In the genomic region with DNA sequence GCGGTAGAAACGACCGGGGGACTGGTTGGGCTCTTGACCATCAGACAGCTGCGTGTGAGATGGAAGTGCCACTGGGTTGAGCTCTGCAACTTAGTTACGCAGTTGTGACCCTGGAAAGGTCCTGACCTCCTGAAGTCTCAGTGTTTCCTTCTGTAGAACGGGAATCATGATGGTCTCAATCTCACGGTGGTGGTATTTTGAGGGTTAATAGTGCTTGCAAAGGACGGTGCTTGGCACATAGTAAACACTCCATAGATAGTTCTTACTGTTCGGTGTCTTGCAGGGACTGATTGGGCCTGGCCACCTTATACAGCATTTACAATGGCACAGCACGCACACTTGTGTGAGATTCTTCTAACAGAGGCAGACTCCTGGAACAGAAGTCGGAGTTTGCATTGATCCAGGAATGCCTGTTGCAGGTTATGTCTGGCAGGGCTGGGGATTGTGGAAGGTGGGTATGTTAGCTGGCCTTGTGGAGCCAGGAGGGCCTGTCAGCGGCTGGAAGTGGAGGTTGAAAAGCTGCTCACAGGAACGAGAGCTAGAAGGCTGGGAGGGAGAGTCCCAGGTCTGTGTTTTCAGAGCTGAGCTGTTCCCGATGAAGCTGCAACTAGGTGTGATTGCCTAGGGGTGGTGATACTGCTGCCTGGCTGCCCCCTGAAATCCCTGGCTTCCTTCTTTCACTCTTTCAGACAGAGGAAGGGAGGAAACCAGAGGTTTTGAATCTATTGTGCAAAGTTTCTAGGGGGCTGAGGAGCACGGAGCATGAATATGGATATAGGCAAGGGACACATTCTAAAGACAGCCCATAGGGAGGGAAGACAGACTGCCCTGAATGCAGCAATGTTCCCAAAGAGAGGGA, we compare ENCODE assay signal across 8 cellular contexts. TPM values are rescaled to one million over a fixed set of nuclear protein-coding genes. Genes with fewer than 3 reads are reported as not detected.
A peak's percentile ranks its signal among the peaks of the same experiment; 100 is the strongest.
DNase-seq lines count a peak whose midpoint lies in the region; ATAC-seq and TF ChIP-seq lines count a peak whose summit lies in the region.

No MANE protein-coding gene starts in this region.

- in situ Hi-C loops in ACHN (cut with HindIII; ENCODE audit: low pct_ligation_motif_present, low pct_unique_long_range_greater_than_20kb, low sequenced_read_pairs) = no loop called here

- peaks cover 27% of the 10 kb centered on the region for H3K4me1 Mint-ChIP-seq in activated naive CD8-positive, alpha-beta T cell treated with anti-CD3 and anti-CD28 coated beads, Interleukin-2, amount 10 ng/mL, durations not matched to agents 7 days and 5 days

- H3K36me3 Mint-ChIP-seq in activated naive CD8-positive, alpha-beta T cell treated with anti-CD3 and anti-CD28 coated beads, Interleukin-2, amount 10 ng/mL, durations not matched to agents 7 days and 5 days = peaks cover 7% of the 10 kb centered on the region

- TF ChIP-seq CTCF in AG10803 (conservative IDR thresholded peaks at IDR 0.05; ENCODE audit: low read length) (no peak), KMS-11 (conservative IDR thresholded peaks at IDR 0.05; ENCODE audit: low read depth, low read length) (no peak), right atrium auricular region (IDR thresholded peaks at IDR 0.05) (no peak), omental fat pad (IDR thresholded peaks at IDR 0.05) (no peak)

- H3K27ac Mint-ChIP-seq in activated naive CD8-positive, alpha-beta T cell treated with anti-CD3 and anti-CD28 coated beads, Interleukin-2, amount 10 ng/mL, durations not matched to agents 7 days and 5 days = peak overlapping the region; percentile 99

- peaks cover 40% of the 10 kb centered on the region for H3K79me2 ChIP-seq in KMS-11 (ENCODE audit: insufficient read depth, low read depth)

- DNase-seq in AG10803 (ENCODE audit: low read depth) (peak; percentile 23), right atrium auricular region (ENCODE audit: low spot score) (peak; percentile 62), renal cortical epithelial cell (ENCODE audit: low read depth) (peak; percentile 35), omental fat pad (ENCODE audit: low spot score) (no peak), ACHN (no peak)
- DNase-seq in activated naive CD8-positive, alpha-beta T cell treated with anti-CD3 and anti-CD28 coated beads, Interleukin-2, amount 10 ng/mL, durations not matched to agents 7 days and 5 days = peak; percentile 35

- H3K27me3 ChIP-seq in KMS-11 (ENCODE audit: insufficient read depth, low read depth) = no peaks in the 10 kb centered on the region
- H3K27me3 ChIP-seq in right atrium auricular region = no peaks in the 10 kb centered on the region

- H3K9ac ChIP-seq in KMS-11 = peak overlapping the region; percentile 93

- peaks cover 45% of the 10 kb centered on the region for H3K4me1 ChIP-seq in KMS-11 (ENCODE audit: low read depth, poor library complexity, severe bottlenecking)
- H3K4me1 ChIP-seq in right atrium auricular region = peaks cover 0 to 23% of the 10 kb centered on the region in 2 donors

- no peaks in the 10 kb centered on the region for H3K9me3 Mint-ChIP-seq in activated naive CD8-positive, alpha-beta T cell treated with anti-CD3 and anti-CD28 coated beads, Interleukin-2, amount 10 ng/mL, durations not matched to agents 7 days and 5 days

- H3K4me3 Mint-ChIP-seq in activated naive CD8-positive, alpha-beta T cell treated with anti-CD3 and anti-CD28 coated beads, Interleukin-2, amount 10 ng/mL, durations not matched to agents 7 days and 5 days = peak overlapping the region; percentile 99

- H2AFZ ChIP-seq in KMS-11 (ENCODE audit: low read depth) = peak overlapping the region; percentile 64

- H3K36me3 ChIP-seq in KMS-11 (ENCODE audit: insufficient read depth) = no peaks in the 10 kb centered on the region
- H3K36me3 ChIP-seq in right atrium auricular region = no peaks in the 10 kb centered on the region

- ATAC-seq in GM19035 (IDR thresholded peaks at IDR 0.05; ENCODE audit: unreplicated experiment) (peak; percentile 1), omental fat pad (ENCODE audit: low FRiP score) (no peak)
- ATAC-seq in activated naive CD8-positive, alpha-beta T cell treated with anti-CD3 and anti-CD28 coated beads, Interleukin-2, amount 10 ng/mL, durations not matched to agents 7 days and 5 days (ENCODE audit: low read depth) = no peak

- H3K27ac ChIP-seq in KMS-11 (peak overlapping the region; percentile 96), right atrium auricular region (peak overlapping the region; percentile 91 to 95)

- POLR2A ChIA-PET in activated naive CD8-positive, alpha-beta T cell treated with anti-CD3 and anti-CD28 coated beads, Interleukin-2, amount 10 ng/mL, durations not matched to agents 7 days and 5 days (lab: Charles Lee) = interaction anchor here (0.5 to 1.8 kb wide), 8 partner anchors 59 to 1226 kb away, joined by 3 to 12 read pairs (median 4); a partner anchor contains a TSS

- H3K4me2 ChIP-seq in KMS-11 = peak overlapping the region; percentile 79

- H3K9me3 ChIP-seq in right atrium auricular region = no peaks in the 10 kb centered on the region

- H3K4me3 ChIP-seq in AG10803 (ENCODE audit: low read length) = peak overlapping the region; percentile 87
- H3K4me3 ChIP-seq in KMS-11 (IDR thresholded peaks at IDR 0.05; ENCODE audit: insufficient read depth, low read depth, low read length) = no peak overlapping the region
- H3K4me3 ChIP-seq in right atrium auricular region = peak overlapping the region; percentile 83 to 88

- peaks cover 29% of the 10 kb centered on the region for H4K20me1 ChIP-seq in KMS-11 (ENCODE audit: insufficient read depth)

- peaks cover 12% of the 10 kb centered on the region for H3K27me3 Mint-ChIP-seq in activated naive CD8-positive, alpha-beta T cell treated with anti-CD3 and anti-CD28 coated beads, Interleukin-2, amount 10 ng/mL, durations not matched to agents 7 days and 5 days

RNA-seq across cellular contexts. Expression of a gene that starts 1.0 kb away (rescaled TPM):
- 100 to 1,000 TPM; 135 to 141 TPM for total RNA-seq in activated naive CD8-positive, alpha-beta T cell treated with anti-CD3 and anti-CD28 coated beads, Interleukin-2, amount 10 ng/mL, durations not matched to agents 7 days and 5 days
- 10 to 100 TPM; 90.5 to 92.5 TPM for total RNA-seq in right atrium auricular region
- 104 and 341 TPM in 2 replicates for total RNA-seq in renal cortical epithelial cell
- 100 to 1,000 TPM; 100 to 216 (median 162) TPM for total RNA-seq in omental fat pad

RNA-seq across cellular contexts. Expression of a gene that starts 49.4 kb away (rescaled TPM):
- not detected for total RNA-seq in activated naive CD8-positive, alpha-beta T cell treated with anti-CD3 and anti-CD28 coated beads, Interleukin-2, amount 10 ng/mL, durations not matched to agents 7 days and 5 days
- total RNA-seq in right atrium auricular region = not detected
- total RNA-seq in renal cortical epithelial cell = not detected in 2 replicates
- not detected for total RNA-seq in omental fat pad

Comparison
In these comparisons a context has a peak if more than half of its experiments do, and no peak if none do; other contexts are left out.
1. DNase-seq: peak in AG10803 (single experiment), activated naive CD8-positive, alpha-beta T cell treated with anti-CD3 and anti-CD28 coated beads, Interleukin-2, amount 10 ng/mL, durations not matched to agents 7 days and 5 days (single experiment), right atrium auricular region (single experiment) and renal cortical epithelial cell (single experiment); none in omental fat pad (single experiment) and ACHN (single experiment).